35 cellular contexts compared by ENCODE assay signal in genomic region chr7:77346441-77346840, GRCh38.
DNase-seq lines count a peak whose midpoint lies in the region; ATAC-seq, FAIRE-seq and TF ChIP-seq lines count a peak whose summit lies in the region.
"Had no signal": no experiment of that assay in that cellular context is flagged by ENCODE, and none has a peak within 500 bp of the region (broad histone marks: within the 10 kb centered on the region; RNA-seq: fewer than 3 reads in every experiment).

No MANE protein-coding gene starts in this region.

- no peak overlapping the region for H3K9ac ChIP-seq in HepG2 (ENCODE audit: insufficient read depth, low read depth, low read length)
- H3K9ac ChIP-seq: BLaER1; BLaER1 treated with 17β-estradiol and CSF1 and Interleukin-3, amounts not matched to agents 10 nM and 100 nM had no signal

- H3K4me3 ChIP-seq in HepG2 (replicated peaks in 1 of 3; ENCODE audit: insufficient read depth in 1 of 3, low read depth in 2 of 3, low read length in 3 of 3): no peak overlapping the region
- H3K4me3 ChIP-seq in right lobe of liver: no peak overlapping the region
- no peak overlapping the region for H3K4me3 ChIP-seq in HEK293 (ENCODE audit: low read depth, low read length)
- H3K4me3 ChIP-seq: A549; BLaER1; BLaER1 treated with 17β-estradiol and CSF1 and Interleukin-3, amounts not matched to agents 10 nM and 100 nM had no signal

- H3K4me3 Mint-ChIP-seq in WTC11: no peak overlapping the region
- H3K4me3 Mint-ChIP-seq: B cell; CD14-positive monocyte; CD4-positive, alpha-beta memory T cell; CD4-positive, alpha-beta T cell; CD4-positive, CD25-positive, alpha-beta regulatory T cell; CD8-positive, alpha-beta memory T cell; CD8-positive, alpha-beta T cell had no signal

- no peak for FAIRE-seq in HepG2 (lab: Jason Lieb, UNC)
- FAIRE-seq: A204.1, A549, D721Med had no signal

- ATAC-seq in HepG2 (no peak), right lobe of liver (no peak), WTC11 (no peak)
- ATAC-seq: A549; CD8-positive, alpha-beta T cell had no signal

- no peak overlapping the region for H3K4me2 ChIP-seq in HepG2 (ENCODE audit: low read depth, low read length)
- H3K4me2 ChIP-seq: A549; BLaER1; BLaER1 treated with 17β-estradiol and CSF1 and Interleukin-3, amounts not matched to agents 10 nM and 100 nM had no signal

- H3K27ac Mint-ChIP-seq in WTC11: no peak overlapping the region
- H3K27ac Mint-ChIP-seq: CD14-positive monocyte; CD4-positive, alpha-beta memory T cell; CD4-positive, alpha-beta T cell; CD4-positive, CD25-positive, alpha-beta regulatory T cell; CD8-positive, alpha-beta T cell had no signal

- no peaks in the 10 kb centered on the region for H3K9me3 ChIP-seq in HepG2 (ENCODE audit: low read length)
- no peaks in the 10 kb centered on the region for H3K9me3 ChIP-seq in right lobe of liver
- H3K9me3 ChIP-seq in HEK293 (ENCODE audit: control insufficient read depth, insufficient read depth, low read depth, low read length): no peaks in the 10 kb centered on the region
- H3K9me3 ChIP-seq: A549; BE2C; BLaER1; BLaER1 treated with 17β-estradiol and CSF1 and Interleukin-3, amounts not matched to agents 10 nM and 100 nM; Caco-2 had no signal

- H3K9me3 Mint-ChIP-seq in WTC11: no peaks in the 10 kb centered on the region
- H3K9me3 Mint-ChIP-seq: CD4-positive, alpha-beta memory T cell; CD4-positive, alpha-beta T cell; CD4-positive, CD25-positive, alpha-beta regulatory T cell; CD8-positive, alpha-beta memory T cell; CD8-positive, alpha-beta T cell had no signal

- TF ChIP-seq EP300 in HepG2 (IDR thresholded peaks at IDR 0.05; ENCODE audit: low read depth in 2 of 2, low read length in 2 of 2): no peak
- TF ChIP-seq EP300 in HepG2 (CRISPR knock-in tag; IDR thresholded peaks at IDR 0.05; ENCODE audit: borderline replicate concordance): no peak

- no peaks in the 10 kb centered on the region for H3K4me1 ChIP-seq in HepG2 (ENCODE audit: insufficient read depth, low read length)
- H3K4me1 ChIP-seq in right lobe of liver: no peaks in the 10 kb centered on the region
- H3K4me1 ChIP-seq in HEK293 (ENCODE audit: control insufficient read depth, insufficient read depth, low read length): peaks cover 2% of the 10 kb centered on the region; the same call in 1 of the 2 replicates
- H3K4me1 ChIP-seq: BE2C had no signal

- TF ChIP-seq POLR2A in HepG2 (IDR thresholded peaks at IDR 0.05; ENCODE audit: insufficient read depth in 1 of 2, low read depth in 2 of 2, low read length in 2 of 2) (no peak), right lobe of liver (IDR thresholded peaks at IDR 0.05) (no peak)

- DNase-seq in HepG2 (ENCODE audit: low spot score): no peak
- DNase-seq in right lobe of liver: no peak
- DNase-seq in WTC11 (ENCODE audit: low spot score): no peak
- no peak for DNase-seq in midbrain (lab: John Stamatoyannopoulos, UW)
- DNase-seq in MV-4-11 (lab: John Stamatoyannopoulos, UW): no peak
- DNase-seq: 8988T; ACHN; AML-193; BE2C; C1 segment of cervical spinal cord; Caco-2; Calu3; CD4-positive, alpha-beta memory T cell; CD4-positive, alpha-beta T cell; CD4-positive, CD25-positive, alpha-beta regulatory T cell; CD8-positive, alpha-beta memory T cell; CD8-positive, alpha-beta T cell; COR-L47; DMS 273 treated with DMSO at 0.1 percent for 48 hours; DMS153; DMS53; DMS79; DMS79 treated with DMSO at 0.1 percent for 48 hours; DND-41; EL had no signal

- POLR2A ChIA-PET in HepG2 (lab: Yijun Ruan, JAX): no interaction called here
- POLR2A ChIA-PET in HEK293 (lab: Yijun Ruan, JAX): no interaction called here
- POLR2A ChIA-PET in WTC11 (lab: Charles Lee): no interaction called here

- no peaks in the 10 kb centered on the region for H3K27me3 Mint-ChIP-seq in WTC11 (ENCODE audit: low read depth)
- H3K27me3 Mint-ChIP-seq: B cell; CD4-positive, alpha-beta memory T cell; CD4-positive, alpha-beta T cell; CD4-positive, CD25-positive, alpha-beta regulatory T cell; CD8-positive, alpha-beta memory T cell had no signal

- H3K79me2 ChIP-seq in HepG2 (ENCODE audit: insufficient read depth, low read length): no peaks in the 10 kb centered on the region

- peaks cover 20% of the 10 kb centered on the region for H3K4me1 Mint-ChIP-seq in WTC11

- BruUV-seq in HepG2 (replicated peaks; lab: Mats Ljungman, UMichigan): no TSS peak

- H3K27me3 ChIP-seq in HepG2 (ENCODE audit: control insufficient read depth in 1 of 2, insufficient read depth in 2 of 2, low read length in 2 of 2) (no peaks in the 10 kb centered on the region), right lobe of liver (no peaks in the 10 kb centered on the region)
- H3K27me3 ChIP-seq: BLaER1; BLaER1 treated with 17β-estradiol and CSF1 and Interleukin-3, amounts not matched to agents 10 nM and 100 nM had no signal

- H3K27ac ChIP-seq in HepG2 (ENCODE audit: extremely low read length, insufficient read depth, low read length): no peak overlapping the region
- no peak overlapping the region for H3K27ac ChIP-seq in right lobe of liver
- H3K27ac ChIP-seq in HEK293 (ENCODE audit: extremely low read depth, low read depth, low read length): no peak overlapping the region
- H3K27ac ChIP-seq: 22Rv1; A549; BLaER1; BLaER1 treated with 17β-estradiol and CSF1 and Interleukin-3, amounts not matched to agents 10 nM and 100 nM; C4-2B had no signal

- whole genome bisulfite sequencing in HepG2 (ENCODE audit: low lambda C conversion rate): 98% methylated on average over 3 of the region's 3 CpGs
- WGBS in right lobe of liver (ENCODE audit: insufficient coverage, low coverage, low lambda C conversion rate, missing lambda C conversion rate): 89% methylated on average over 3 of the region's 3 CpGs

- H2AFZ ChIP-seq in HepG2 (ENCODE audit: low read length): no peak overlapping the region

- TF ChIP-seq CTCF in HepG2 (CRISPR knock-in tag; IDR thresholded peaks at IDR 0.05) (no peak), right lobe of liver (IDR thresholded peaks at IDR 0.05) (no peak), HEK293 (tag by site-specific recombination; IDR thresholded peaks at IDR 0.05) (no peak), WTC11 (IDR thresholded peaks at IDR 0.05) (no peak)

- CTCF ChIA-PET in HepG2 (lab: Yijun Ruan, JAX; ENCODE audit: low intra/inter-chr PET ratio, low total read pairs): no interaction called here
- CTCF ChIA-PET in HEK293 (lab: Yijun Ruan, JAX): interaction anchor here (0.6 kb wide), 1 partner anchor 270 kb away, joined by 3 read pairs; no protein-coding TSS in a partner anchor
- CTCF ChIA-PET in WTC11 (lab: Charles Lee): no interaction called here

- in situ Hi-C loops in HepG2 (cut with HindIII; ENCODE audit: extremely low pct_ligation_motif_present, low pct_unique_long_range_greater_than_20kb): no loop called here

- intact Hi-C loops in HepG2 (cut with micrococcal nuclease; ENCODE audit: unreplicated experiment) (no loop called here), right lobe of liver (cut with DNase I) (no loop called here)

- TF ChIP-seq RAD21 in HepG2 (CRISPR knock-in tag; IDR thresholded peaks at IDR 0.05): no peak

- H3K36me3 ChIP-seq in HepG2 (replicated peaks in 1 of 2; ENCODE audit: control insufficient read depth in 1 of 2, insufficient read depth in 2 of 2, low read length in 2 of 2) (peaks cover 0 to 9% of the 10 kb centered on the region in 2 experiments; a peak in 2 of 5 replicates), right lobe of liver (no peaks in the 10 kb centered on the region), HEK293 (ENCODE audit: control insufficient read depth in 2 of 2, insufficient read depth in 1 of 2, low read length in 2 of 2) (no peaks in the 10 kb centered on the region)
- H3K36me3 ChIP-seq: BE2C, BLaER1 had no signal

- no peaks in the 10 kb centered on the region for H4K20me1 ChIP-seq in HepG2 (ENCODE audit: insufficient read depth, low read length)
- H4K20me1 ChIP-seq: BLaER1; BLaER1 treated with 17β-estradiol and CSF1 and Interleukin-3, amounts not matched to agents 10 nM and 100 nM had no signal

- H3K36me3 Mint-ChIP-seq in WTC11: no peaks in the 10 kb centered on the region
- H3K36me3 Mint-ChIP-seq: CD4-positive, alpha-beta memory T cell; CD8-positive, alpha-beta T cell had no signal

TF ChIP-seq in HepG2, 621 proteins besides CTCF, POLR2A, EP300 and RAD21:
- TF ChIP-seq ZNF121 (CRISPR knock-in tag; IDR thresholded peaks at IDR 0.05): peak; percentile 60; the same call in 1 of the 2 replicates
- TF ChIP-seq MTA3 (CRISPR knock-in tag; IDR thresholded peaks at IDR 0.05): no peak

TF ChIP-seq in HEK293, 187 proteins besides CTCF, POLR2A, EP300 and RAD21:
- TF ChIP-seq ZNF292 (tag by site-specific recombination; IDR thresholded peaks at IDR 0.05; ENCODE audit: borderline replicate concordance, low read depth): no peak
- no peak for TF ChIP-seq ZSCAN23 (tag by site-specific recombination; IDR thresholded peaks at IDR 0.05)
- no peak for TF ChIP-seq ZBTB17 (tag by site-specific recombination; IDR thresholded peaks at IDR 0.05)
- no peak for TF ChIP-seq YY1 (tag by site-specific recombination; IDR thresholded peaks at IDR 0.05)
- 0 out of 2 replicates have a peak, but pooled peaks have one; percentile 33 for TF ChIP-seq ZNF121 (tag by site-specific recombination; IDR thresholded peaks at IDR 0.05)
- TF ChIP-seq SP7 (tag by site-specific recombination; IDR thresholded peaks at IDR 0.05): no peak
- TF ChIP-seq ZNF335 (tag by site-specific recombination; conservative IDR thresholded peaks at IDR 0.05): no peak
- no peak for TF ChIP-seq ZNF610 (tag by site-specific recombination; IDR thresholded peaks at IDR 0.05; ENCODE audit: borderline replicate concordance)
- no peak for TF ChIP-seq ZSCAN16 (tag by site-specific recombination; IDR thresholded peaks at IDR 0.05)

TF ChIP-seq in WTC11, 78 proteins besides CTCF, POLR2A, EP300 and RAD21:
- TF ChIP-seq ZNF121 (CRISPR knock-in tag; IDR thresholded peaks at IDR 0.05) (peak; percentile 63; the same call in 1 of the 2 replicates), MXD4 (CRISPR knock-in tag; IDR thresholded peaks at IDR 0.05; ENCODE audit: borderline replicate concordance) (no peak), ZNF671 (CRISPR knock-in tag; IDR thresholded peaks at IDR 0.05) (no peak), ESRRA (CRISPR knock-in tag; IDR thresholded peaks at IDR 0.05; ENCODE audit: borderline replicate concordance) (no peak), NR1H2 (CRISPR knock-in tag; IDR thresholded peaks at IDR 0.05) (no peak), ZBTB43 (CRISPR knock-in tag; IDR thresholded peaks at IDR 0.05) (no peak), TP53 (CRISPR knock-in tag; IDR thresholded peaks at IDR 0.05) (no peak)

Comparison
In these comparisons a context has a peak if more than half of its experiments do, and no peak if none do; other contexts are left out.
1. Of the 63 proteins assayed by ChIP-seq in both HepG2 and HEK293: peak only in HepG2: none; only in HEK293: none; in both: ZNF121; in neither: 62.